In the genomic region with DNA sequence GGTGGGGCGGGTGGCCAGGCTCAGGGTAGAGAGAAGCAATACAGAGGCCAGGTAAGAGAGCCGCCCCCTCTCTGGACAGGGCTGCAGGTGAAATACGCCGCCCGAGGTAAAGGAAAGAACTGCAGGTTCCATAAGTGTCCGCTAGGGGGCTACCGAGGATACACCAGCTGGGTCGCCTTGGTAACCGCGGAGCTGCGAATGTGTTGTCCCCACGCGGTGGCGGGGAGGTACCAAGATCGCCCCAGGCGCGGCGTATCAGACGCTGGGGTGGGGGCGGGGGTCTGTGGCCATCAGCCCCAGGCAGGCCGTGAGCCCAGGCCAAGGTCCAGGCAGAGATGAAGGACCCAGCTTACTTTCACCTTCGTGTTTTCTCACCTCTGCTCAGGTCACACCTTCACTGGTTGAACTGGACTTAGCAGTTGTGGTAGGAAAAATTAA, we compare ENCODE assay signal across 8 cellular contexts. TPM values are rescaled to one million over a fixed set of nuclear protein-coding genes. Genes with fewer than 3 reads are reported as not detected.
DNase-seq lines count a peak whose midpoint lies in the region; ATAC-seq and TF ChIP-seq lines count a peak whose summit lies in the region.

No MANE protein-coding gene starts in this region.

- H3K27me3 Mint-ChIP-seq in naive thymus-derived CD4-positive, alpha-beta T cell, result peaks cover 0 to 3% (median 0%) of the 10 kb centered on the region in 5 donors

- H3K9ac ChIP-seq in Karpas-422 (ENCODE audit: low read length) (0 out of 2 replicates have a peak overlapping the region, but pooled peaks have one; percentile 12), PC-3 (ENCODE audit: low read length) (no peak overlapping the region)

- CTCF ChIA-PET in PC-3 (lab: Charles Lee), result interaction anchor here (0.6 to 1.0 kb wide), 2 partner anchors 9 to 10 kb away, joined by 3 to 7 read pairs; no protein-coding TSS in a partner anchor
- CTCF ChIA-PET in naive thymus-derived CD4-positive, alpha-beta T cell (lab: Charles Lee), result interaction anchor here (0.6 to 4.7 kb wide), 21 partner anchors 9 to 602 kb away, joined by 3 to 25 read pairs (median 5); no protein-coding TSS in a partner anchor

- intact Hi-C loops in PC-3 (cut with micrococcal nuclease), result loop anchor here (10.0 kb wide), 1 partner anchor 284 kb away; no protein-coding TSS in a partner anchor
- intact Hi-C loops in naive thymus-derived CD4-positive, alpha-beta T cell (cut with micrococcal nuclease), result loop anchor here (1.0 to 10.0 kb wide), 7 partner anchors 10 to 1044 kb away; a partner anchor contains a TSS

- peak overlapping the region; percentile 18; the same call in 1 of the 2 replicates for H3K4me3 ChIP-seq in Karpas-422 (ENCODE audit: low read length)
- H3K4me3 ChIP-seq in PC-3 (ENCODE audit: low read length), result peak overlapping the region; percentile 58; the same call in 1 of the 2 replicates
- peak overlapping the region; percentile 21 for H3K4me3 ChIP-seq in naive thymus-derived CD4-positive, alpha-beta T cell (ENCODE audit: low read length)

- no peaks in the 10 kb centered on the region for H3K79me2 ChIP-seq in Karpas-422 (ENCODE audit: low read length)
- H3K79me2 ChIP-seq in PC-3 (ENCODE audit: low read length), result no peaks in the 10 kb centered on the region

- H2AFZ ChIP-seq in Karpas-422 (ENCODE audit: low read length) (no peak overlapping the region), PC-3 (ENCODE audit: low read length) (peak overlapping the region; percentile 77)

- H3K4me2 ChIP-seq in Karpas-422 (ENCODE audit: low read depth, low read length, poor library complexity, severe bottlenecking) (peak overlapping the region; percentile 52), PC-3 (ENCODE audit: low read length) (peak overlapping the region; percentile 87)

- no peaks in the 10 kb centered on the region for H3F3A ChIP-seq in PC-3 (ENCODE audit: low read length, unreplicated experiment)

- H3K9me2 ChIP-seq in Karpas-422 (replicated peaks; ENCODE audit: insufficient read depth, low read length) (no peaks in the 10 kb centered on the region), PC-3 (replicated peaks; ENCODE audit: low read length) (no peaks in the 10 kb centered on the region)

- H3K9me3 ChIP-seq in Karpas-422 (ENCODE audit: low read length), result no peaks in the 10 kb centered on the region
- no peaks in the 10 kb centered on the region for H3K9me3 ChIP-seq in PC-3 (ENCODE audit: low read length)
- H3K9me3 ChIP-seq in naive thymus-derived CD4-positive, alpha-beta T cell (ENCODE audit: control insufficient read depth in 2 of 3, low read length in 3 of 3), result no peaks in the 10 kb centered on the region

- H3K4me3 Mint-ChIP-seq in naive thymus-derived CD4-positive, alpha-beta T cell, result peak overlapping the region in 9 of 10 donors; percentile 49 to 73 (median 67)

- H3K36me3 Mint-ChIP-seq in naive thymus-derived CD4-positive, alpha-beta T cell, result no peaks in the 10 kb centered on the region

- H3K9me3 Mint-ChIP-seq in naive thymus-derived CD4-positive, alpha-beta T cell, result no peaks in the 10 kb centered on the region

- peaks cover 0 to 12% (median 7%) of the 10 kb centered on the region in 7 donors for H3K4me1 Mint-ChIP-seq in naive thymus-derived CD4-positive, alpha-beta T cell

- ATAC-seq in GM21515 (IDR thresholded peaks at IDR 0.05; ENCODE audit: unreplicated experiment) (peak; percentile 87), PC-3 (peak; percentile 88), esophagus mucosa (peak; percentile 92)
- peak; percentile 100 for ATAC-seq in naive thymus-derived CD4-positive, alpha-beta T cell

- H3K27ac Mint-ChIP-seq in naive thymus-derived CD4-positive, alpha-beta T cell, result peak overlapping the region in 6 of 9 donors; percentile 68 to 92 (median 87)

- peak; percentile 92 for TF ChIP-seq CTCF in PC-3 (conservative IDR thresholded peaks at IDR 0.05; ENCODE audit: low read depth, low read length)

- H3K4me1 ChIP-seq in Karpas-422 (ENCODE audit: low read length) (peaks cover 40% of the 10 kb centered on the region), PC-3 (ENCODE audit: insufficient read depth, low read length) (0 out of 2 replicates have a peak, but pooled peaks cover 3% of the 10 kb centered on the region)
- H3K4me1 ChIP-seq in naive thymus-derived CD4-positive, alpha-beta T cell (ENCODE audit: control insufficient read depth in 2 of 2, insufficient read depth in 2 of 2, low read length in 2 of 2), result peaks cover 0 to 5% of the 10 kb centered on the region in 2 donors

- DNase-seq in COLO829 (ENCODE audit: low spot score) (peak; percentile 80), Karpas-422 (peak; percentile 97), PC-3 (peak; percentile 85), activated T-cell treated with anti-CD3 and anti-CD28 coated beads for 48 hours (ENCODE audit: low read depth) (peak; percentile 78)
- DNase-seq in naive thymus-derived CD4-positive, alpha-beta T cell, result peak; percentile 70 to 91 (median 86)
- peak; percentile 61 to 81 for DNase-seq in stimulated activated CD8-positive, alpha-beta memory T cell treated with anti-CD3 and anti-CD28 coated beads, Interleukin-7, amount 100 ng/mL, for 48 hours (ENCODE audit: extremely low read depth in 1 of 2, low read depth in 1 of 2)

- H3K36me3 ChIP-seq in Karpas-422 (ENCODE audit: insufficient read depth, low read length) (no peaks in the 10 kb centered on the region), PC-3 (ENCODE audit: low read depth, low read length) (no peaks in the 10 kb centered on the region)
- no peaks in the 10 kb centered on the region for H3K36me3 ChIP-seq in naive thymus-derived CD4-positive, alpha-beta T cell (ENCODE audit: control insufficient read depth in 2 of 3, insufficient read depth in 3 of 3, low read length in 3 of 3)

- POLR2A ChIA-PET in PC-3 (lab: Charles Lee; ENCODE audit: unreplicated experiment), result no interaction called here
- POLR2A ChIA-PET in naive thymus-derived CD4-positive, alpha-beta T cell (lab: Charles Lee), result interaction anchor here (0.8 to 1.6 kb wide), 5 partner anchors 9 to 130 kb away, joined by 3 to 9 read pairs (median 4); a partner anchor contains a TSS

- no peaks in the 10 kb centered on the region for H4K20me1 ChIP-seq in Karpas-422 (ENCODE audit: insufficient read depth, low read depth, low read length)
- H4K20me1 ChIP-seq in PC-3 (ENCODE audit: low read length), result no peaks in the 10 kb centered on the region

- H3K27ac ChIP-seq in Karpas-422 (ENCODE audit: low read length), result no peak overlapping the region
- H3K27ac ChIP-seq in PC-3 (ENCODE audit: low read length), result no peak overlapping the region
- peak overlapping the region; percentile 20 for H3K27ac ChIP-seq in naive thymus-derived CD4-positive, alpha-beta T cell (ENCODE audit: low read depth, low read length)

- H3K27me3 ChIP-seq in Karpas-422 (ENCODE audit: low read length) (no peaks in the 10 kb centered on the region), PC-3 (ENCODE audit: low read length) (no peaks in the 10 kb centered on the region)
- no peaks in the 10 kb centered on the region for H3K27me3 ChIP-seq in naive thymus-derived CD4-positive, alpha-beta T cell (ENCODE audit: control insufficient read depth in 2 of 2, insufficient read depth in 2 of 2, low read length in 2 of 2)

- BruUV-seq in PC-3 (replicated peaks; lab: Mats Ljungman, UMichigan), result no TSS peak

RNA-seq across cellular contexts. Expression of a gene that starts 18.4 kb away (rescaled TPM):
- 24.1 and 34.8 TPM in 2 replicates for total RNA-seq in Karpas-422 (2014; rRNA removed; shearing (Covaris generic); ENCODE audit: low replicate concordance)
- 13.1 and 18.9 TPM in 2 replicates for total RNA-seq in PC-3 (2014; rRNA removed)
- 12.0 TPM for total RNA-seq in esophagus mucosa
- total RNA-seq in naive thymus-derived CD4-positive, alpha-beta T cell, result 10 to 100 TPM; 25.7 to 49.4 (median 38.8) TPM
- polyA plus RNA-seq in naive thymus-derived CD4-positive, alpha-beta T cell, result 10 to 100 TPM; 18.2 to 33.1 TPM
